In genomic region chr13:54357284-54357933, GRCh38 we compare ENCODE assay signal across 17 cellular contexts.
"Had no signal": no experiment of that assay in that cellular context is flagged by ENCODE, and none has a peak within 500 bp of the region (broad histone marks: within the 10 kb centered on the region; RNA-seq: fewer than 3 reads in every experiment).

No MANE protein-coding gene starts in this region.

- H3K9me3 ChIP-seq: esophagus squamous epithelium, heart left ventricle, prostate gland, right lobe of liver, tibial artery, uterus had no signal

- H3K36me3 ChIP-seq: esophagus squamous epithelium, heart left ventricle, prostate gland, right lobe of liver, tibial artery, uterus had no signal

- H3K27me3 ChIP-seq: esophagus squamous epithelium, heart left ventricle, right lobe of liver, tibial artery, uterus had no signal

- H3K4me1 ChIP-seq: esophagus squamous epithelium, heart left ventricle, prostate gland, right lobe of liver, tibial artery, uterus had no signal

- H3K27ac ChIP-seq: esophagus squamous epithelium, heart left ventricle, prostate gland, right lobe of liver, tibial artery, uterus had no signal

- DNase-seq: activated CD4-positive, alpha-beta T cell treated with anti-CD3 and anti-CD28 coated beads, Interleukin-2, amount 10 ng/mL, durations not matched to agents 7 days and 5 days; activated CD4-positive, CD25-positive, alpha-beta regulatory T cell; activated effector memory CD4-positive, alpha-beta T cell treated with Interleukin-2 at 50 U/mL for 16 hours; activated T-cell treated with anti-CD3 and anti-CD28 coated beads, Interleukin-2, amount 50 U/mL, for 24 hours; esophagus squamous epithelium; foreskin fibroblast; heart left ventricle; left colon; naive thymus-derived CD4-positive, alpha-beta T cell; nucleus accumbens; right lobe of liver; stimulated activated CD4-positive, alpha-beta T cell treated with anti-CD3 and anti-CD28 coated beads, Interleukin-1b, Interleukin-23, amount 100 ng/mL, for 48 hours; tibial artery; uterus had no signal

- H3K4me3 ChIP-seq: esophagus squamous epithelium, heart left ventricle, lung, prostate gland, right lobe of liver, tibial artery, uterus had no signal

- ATAC-seq: heart left ventricle; left colon; naive thymus-derived CD4-positive, alpha-beta T cell; right lobe of liver; stimulated activated memory B cell treated with anti-CD40 and anti-IgM and Interleukin-4, amounts not matched to agents 10 μg/mL and 1 μg/mL and 100 μg/mL, for 72 hours had no signal
